8 cellular contexts compared by ENCODE assay signal in genomic region chr1:1678581-1679380, GRCh38. TPM values are rescaled to one million over a fixed set of nuclear protein-coding genes. Genes with fewer than 3 reads are reported as not detected.
A peak's percentile ranks its signal among the peaks of the same experiment; 100 is the strongest.
DNase-seq lines count a peak whose midpoint lies in the region; ATAC-seq and TF ChIP-seq lines count a peak whose summit lies in the region.

No MANE protein-coding gene starts in this region.

- H3K27me3 Mint-ChIP-seq in CD8-positive, alpha-beta T cell (ENCODE audit: low read depth) = no peaks in the 10 kb centered on the region
- H3K27me3 Mint-ChIP-seq in type B pancreatic cell = no peaks in the 10 kb centered on the region

- peaks cover 26% of the 10 kb centered on the region for H3K36me3 Mint-ChIP-seq in CD8-positive, alpha-beta T cell
- H3K36me3 Mint-ChIP-seq in type B pancreatic cell = no peaks in the 10 kb centered on the region

- TF ChIP-seq CTCF in CD8-positive, alpha-beta T cell (IDR thresholded peaks at IDR 0.05) = peak; percentile 57
- peak; percentile 51 for TF ChIP-seq CTCF in kidney epithelial cell (IDR thresholded peaks at IDR 0.05; ENCODE audit: insufficient read depth, low read length, poor library complexity, severe bottlenecking)
- no peak for TF ChIP-seq CTCF in type B pancreatic cell (conservative IDR thresholded peaks at IDR 0.05)
- peak in 3 of 6 experiments; percentile 19 to 21 (median 21) for TF ChIP-seq CTCF in upper lobe of left lung (IDR thresholded peaks at IDR 0.05)

- H3K27ac Mint-ChIP-seq in CD8-positive, alpha-beta T cell = peak overlapping the region; percentile 97
- peak overlapping the region; percentile 71 for H3K27ac Mint-ChIP-seq in type B pancreatic cell

- ATAC-seq in CD8-positive, alpha-beta T cell = peak; percentile 58
- no peak for ATAC-seq in GM18858 (IDR thresholded peaks at IDR 0.05; ENCODE audit: unreplicated experiment)
- ATAC-seq in upper lobe of left lung (ENCODE audit: low FRiP score in 2 of 2) = no peak

- no peak for TF ChIP-seq POLR2A in upper lobe of left lung (IDR thresholded peaks at IDR 0.05)

- CTCF ChIA-PET in CD8-positive, alpha-beta T cell (lab: Charles Lee) = interaction anchor here (0.8 to 2.8 kb wide), 11 partner anchors 9 to 230 kb away, joined by 3 to 12 read pairs (median 5); partner anchors contain the start of gene MIB2

- H3K4me3 Mint-ChIP-seq in CD8-positive, alpha-beta T cell = peak overlapping the region; percentile 87
- H3K4me3 Mint-ChIP-seq in type B pancreatic cell = no peak overlapping the region

- WGBS in upper lobe of left lung, 2 donors = 73 to 81% methylated on average over 15 to 24 of the region's 24 CpGs

- H3K4me1 Mint-ChIP-seq in CD8-positive, alpha-beta T cell (ENCODE audit: low read depth) = peaks cover 31% of the 10 kb centered on the region
- H3K4me1 Mint-ChIP-seq in type B pancreatic cell (ENCODE audit: unreplicated experiment) = peaks cover 7% of the 10 kb centered on the region

- H3K27me3 ChIP-seq in CD8-positive, alpha-beta T cell (ENCODE audit: insufficient read depth, low read length) = no peaks in the 10 kb centered on the region
- no peaks in the 10 kb centered on the region for H3K27me3 ChIP-seq in H7 (ENCODE audit: control insufficient read depth, insufficient read depth, low read length)
- no peaks in the 10 kb centered on the region for H3K27me3 ChIP-seq in kidney epithelial cell (ENCODE audit: control insufficient read depth, insufficient read depth, low read length)
- H3K27me3 ChIP-seq in upper lobe of left lung = no peaks in the 10 kb centered on the region

- DNase-seq in CD8-positive, alpha-beta T cell = peak in 4 of 7 experiments; percentile 34 to 70 (median 52)
- DNase-seq in H7 = peak; percentile 88
- peak; percentile 45 for DNase-seq in activated T-cell treated with anti-CD3 and anti-CD28 coated beads for 24 hours (ENCODE audit: low read depth)
- DNase-seq in kidney epithelial cell (ENCODE audit: low read depth) = no peak
- DNase-seq in type B pancreatic cell (ENCODE audit: extremely low spot score, unreplicated experiment) = no peak
- no peak for DNase-seq in inferior parietal cortex (ENCODE audit: extremely low spot score)
- DNase-seq in upper lobe of left lung = no peak

- peaks cover 4% of the 10 kb centered on the region for H3K36me3 ChIP-seq in CD8-positive, alpha-beta T cell (ENCODE audit: insufficient read depth, low read length)
- no peaks in the 10 kb centered on the region for H3K36me3 ChIP-seq in H7 (replicated peaks; ENCODE audit: control insufficient read depth, insufficient read depth, low read length)
- H3K36me3 ChIP-seq in kidney epithelial cell (ENCODE audit: control insufficient read depth, insufficient read depth, low read length) = no peaks in the 10 kb centered on the region
- peaks cover 0 to 15% (median 0%) of the 10 kb centered on the region in 4 donors for H3K36me3 ChIP-seq in upper lobe of left lung

- no peak for TF ChIP-seq EP300 in upper lobe of left lung (IDR thresholded peaks at IDR 0.05)

- peaks cover 15% of the 10 kb centered on the region for H3K4me1 ChIP-seq in CD8-positive, alpha-beta T cell (ENCODE audit: insufficient read depth, low read length)
- H3K4me1 ChIP-seq in upper lobe of left lung = peaks cover 7 to 36% (median 13%) of the 10 kb centered on the region in 4 donors

- H3K27ac ChIP-seq in CD8-positive, alpha-beta T cell (ENCODE audit: low read depth, low read length) = peak overlapping the region; percentile 53
- H3K27ac ChIP-seq in upper lobe of left lung = peak overlapping the region in 2 of 4 donors; percentile 30 to 55

- no peaks in the 10 kb centered on the region for H3K9me3 Mint-ChIP-seq in CD8-positive, alpha-beta T cell
- H3K9me3 Mint-ChIP-seq in type B pancreatic cell = no peaks in the 10 kb centered on the region

- H3K9me3 ChIP-seq in CD8-positive, alpha-beta T cell (ENCODE audit: low read length) = no peaks in the 10 kb centered on the region
- no peaks in the 10 kb centered on the region for H3K9me3 ChIP-seq in upper lobe of left lung

- peak overlapping the region; percentile 49 for H3K4me3 ChIP-seq in CD8-positive, alpha-beta T cell (ENCODE audit: low read depth, low read length)
- no peak overlapping the region for H3K4me3 ChIP-seq in H7 (ENCODE audit: insufficient read depth, low read depth, low read length)
- H3K4me3 ChIP-seq in kidney epithelial cell (ENCODE audit: low read depth, low read length) = no peak overlapping the region
- H3K4me3 ChIP-seq in upper lobe of left lung = no peak overlapping the region

- intact Hi-C loops in CD8-positive, alpha-beta T cell (cut with DNase I, micrococcal nuclease) = loop anchor here (2.0 to 5.0 kb wide), 2 partner anchors 20 to 51 kb away; partner anchors contain the start of gene CDK11B (in 1 of the 2)

- POLR2A ChIA-PET in CD8-positive, alpha-beta T cell (lab: Charles Lee) = interaction anchor here (0.7 to 1.6 kb wide), 6 partner anchors 13 to 205 kb away, joined by 3 to 7 read pairs (median 3); no protein-coding TSS in a partner anchor

RNA-seq across cellular contexts. Expression of gene SLC35E2B, which starts 13.8 kb away (rescaled TPM):
- 10 to 100 TPM; 30.0 to 32.4 TPM for total RNA-seq in CD8-positive, alpha-beta T cell
- total RNA-seq in H7 (2014; rRNA removed; shearing (Covaris generic)) = 47.4 and 54.8 TPM in 2 replicates
- total RNA-seq in kidney epithelial cell (28.0 and 33.4 TPM in 2 replicates), type B pancreatic cell (ENCODE audit: low replicate concordance) (88.8 and 116 TPM in 2 replicates), upper lobe of left lung (100 to 1,000 TPM in 1 of 6 donors, 10 to 100 TPM in 5; 33.0 to 116 (median 47.9) TPM)

RNA-seq across cellular contexts. Expression of gene CDK11B, which starts 20.0 kb away (rescaled TPM):
- 10 to 100 TPM; 64.0 to 64.7 TPM for total RNA-seq in CD8-positive, alpha-beta T cell
- total RNA-seq in H7 (2014; rRNA removed; shearing (Covaris generic)) = 12.0 and 16.8 TPM in 2 replicates
- total RNA-seq in kidney epithelial cell (23.3 and 27.0 TPM in 2 replicates), type B pancreatic cell (ENCODE audit: low replicate concordance) (21.8 and 26.5 TPM in 2 replicates), upper lobe of left lung (10 to 100 TPM; 20.8 to 55.5 (median 24.9) TPM)

RNA-seq across cellular contexts. Expression of gene CDK11A, which starts 45.4 kb away (rescaled TPM):
- total RNA-seq in CD8-positive, alpha-beta T cell = 100 to 1,000 TPM; 252 to 280 TPM
- total RNA-seq in H7 (2014; rRNA removed; shearing (Covaris generic)) = 18.6 and 26.2 TPM in 2 replicates
- total RNA-seq in kidney epithelial cell (14.2 and 14.9 TPM in 2 replicates), type B pancreatic cell (ENCODE audit: low replicate concordance) (45.9 and 47.0 TPM in 2 replicates), upper lobe of left lung (100 to 1,000 TPM in 2 of 6 donors, 10 to 100 TPM in 4; 23.9 to 417 (median 54.5) TPM)

RNA-seq across cellular contexts. Expression of gene MMP23B, which starts 46.8 kb away (rescaled TPM):
- total RNA-seq in CD8-positive, alpha-beta T cell = 10 to 100 TPM; 11.9 to 12.3 TPM
- 11.9 and 15.7 TPM in 2 replicates for total RNA-seq in H7 (2014; rRNA removed; shearing (Covaris generic))
- total RNA-seq in kidney epithelial cell = 4.9 and 6.5 TPM in 2 replicates
- 2.2 and 6.8 TPM in 2 replicates for total RNA-seq in type B pancreatic cell (ENCODE audit: low replicate concordance)
- 10 to 100 TPM in 5 of 6 donors, not detected in 1; 13.6 to 79.3 (median 33.0) TPM for total RNA-seq in upper lobe of left lung

Comparison
In these comparisons a context has a peak if more than half of its experiments do, and no peak if none do; other contexts are left out.
1. DNase-seq: peak in CD8-positive, alpha-beta T cell (4 of 7), H7 (single experiment) and activated T-cell treated with anti-CD3 and anti-CD28 coated beads for 24 hours (single experiment); none in kidney epithelial cell (single experiment), type B pancreatic cell (single experiment), inferior parietal cortex (single experiment) and upper lobe of left lung (0 of 2).